ENCODE assay signal across 16 cellular contexts in genomic region chr4:23234716-23235115, GRCh38.
"Had no signal": no experiment of that assay in that cellular context is flagged by ENCODE, and none has a peak within 500 bp of the region (broad histone marks: within the 10 kb centered on the region; RNA-seq: fewer than 3 reads in every experiment).

No MANE protein-coding gene starts in this region.

- H3K9me3 ChIP-seq: neutrophil had no signal

- ATAC-seq: left colon; stimulated activated effector memory CD8-positive, alpha-beta T cell treated with anti-CD3 and anti-CD28 coated beads, Interleukin-12 subunit alpha, Interleukin-12 subunit beta, amount 100 ng/mL, for 72 hours had no signal

- H3K27me3 ChIP-seq: cardiac muscle cell, neutrophil had no signal

- H3K27ac ChIP-seq: cardiac muscle cell, neutrophil had no signal

- H3K4me3 ChIP-seq: cardiac muscle cell, lung had no signal

- DNase-seq: activated CD4-positive, alpha-beta memory T cell treated with anti-CD3 and anti-CD28 coated beads, Interleukin-2, amount 10 ng/mL, durations not matched to agents 7 days and 5 days; activated CD4-positive, alpha-beta T cell treated with anti-CD3 and anti-CD28 coated beads for 4 hours; activated naive CD4-positive, alpha-beta T cell treated with anti-CD3 and anti-CD28 coated beads, Interleukin-2, amount 10 ng/mL, durations not matched to agents 7 days and 5 days; activated T-cell treated with anti-CD3 and anti-CD28 coated beads, Interleukin-2, amount 50 U/mL, for 24 hours; head of caudate nucleus; immature natural killer cell; left colon; naive B cell; retina; T-helper 2 cell had no signal

- H3K36me3 ChIP-seq: cardiac muscle cell, neutrophil had no signal

- FAIRE-seq: colon, frontal cortex had no signal
